Comparison of ENCODE assay signal across 23 cellular contexts in genomic region chr3:53794597-53794996, GRCh38. TPM values are rescaled to one million over a fixed set of nuclear protein-coding genes. Genes with fewer than 3 reads are reported as not detected.
DNase-seq lines count a peak whose midpoint lies in the region; ATAC-seq and TF ChIP-seq lines count a peak whose summit lies in the region.
"Had no signal": no experiment of that assay in that cellular context is flagged by ENCODE, and none has a peak within 500 bp of the region (broad histone marks: within the 10 kb centered on the region; RNA-seq: fewer than 3 reads in every experiment).

No MANE protein-coding gene starts in this region.

- H3K4me2 ChIP-seq in IMR-90 (ENCODE audit: low read depth, low read length), result no peak overlapping the region

- no peak for TF ChIP-seq CTCF in IMR-90 (conservative IDR thresholded peaks at IDR 0.05; ENCODE audit: low read depth, low read length)

- H2BK5ac ChIP-seq in IMR-90 (ENCODE audit: low read depth, low read length, poor library complexity, severe bottlenecking), result no peak overlapping the region

- BruUV-seq in IMR-90 (replicated peaks; lab: Mats Ljungman, UMichigan), result no TSS peak

- no peak overlapping the region for H4K5ac ChIP-seq in IMR-90 (ENCODE audit: low read depth, low read length)

- no peak overlapping the region for H3K27ac ChIP-seq in IMR-90 (ENCODE audit: insufficient read depth, low read length)
- H3K27ac ChIP-seq: heart left ventricle, testis had no signal

- H3K18ac ChIP-seq in IMR-90 (ENCODE audit: low read depth, low read length), result no peak overlapping the region

- no peak overlapping the region for H3K14ac ChIP-seq in IMR-90 (replicated peaks; ENCODE audit: low read depth, low read length)

- TF ChIP-seq RAD21 in IMR-90 (IDR thresholded peaks at IDR 0.05; ENCODE audit: low read length), result no peak

- no peak overlapping the region for H2AK9ac ChIP-seq in IMR-90 (replicated peaks; ENCODE audit: low read depth, low read length, poor library complexity)

- H4K8ac ChIP-seq in IMR-90 (ENCODE audit: low read depth in 2 of 2, low read length in 2 of 2), result no peak overlapping the region

- CTCF ChIA-PET in IMR-90 (lab: Yijun Ruan, JAX), result no interaction called here

- H2BK15ac ChIP-seq in IMR-90 (ENCODE audit: low read depth, low read length), result no peak overlapping the region

- intact Hi-C loops in IMR-90 (cut with micrococcal nuclease), result no loop called here
- intact Hi-C loops in activated CD4-positive, alpha-beta T cell treated with anti-CD3 and anti-CD28 coated beads, Interleukin-2, amount 10 ng/mL, durations not matched to agents 24 days and 14 days (cut with micrococcal nuclease), result no loop called here

- no peaks in the 10 kb centered on the region for H3K9me3 ChIP-seq in IMR-90 (ENCODE audit: control insufficient read depth, insufficient read depth, low read length)
- H3K9me3 ChIP-seq: heart left ventricle, testis had no signal

- H3K9ac ChIP-seq in IMR-90 (ENCODE audit: low read depth, low read length), result no peak overlapping the region

- no peak overlapping the region for H3K56ac ChIP-seq in IMR-90 (ENCODE audit: extremely low read depth, insufficient read depth, low read length)

- H2BK120ac ChIP-seq in IMR-90 (ENCODE audit: low read depth, low read length), result no peak overlapping the region

- no peak overlapping the region for H3K4ac ChIP-seq in IMR-90 (ENCODE audit: low read depth, low read length)

- no peaks in the 10 kb centered on the region for H3K9me1 ChIP-seq in IMR-90 (ENCODE audit: insufficient read depth, low read length)

- POLR2A ChIA-PET in IMR-90 (lab: Charles Lee; ENCODE audit: unreplicated experiment), result no interaction called here

- no peaks in the 10 kb centered on the region for H3K4me1 ChIP-seq in IMR-90 (ENCODE audit: control insufficient read depth, insufficient read depth, low read length)
- H3K4me1 ChIP-seq: testis had no signal

- H3K4me3 Mint-ChIP-seq in activated CD4-positive, alpha-beta T cell treated with anti-CD3 and anti-CD28 coated beads, Interleukin-2, amount 10 ng/mL, durations not matched to agents 24 days and 14 days, result no peak overlapping the region
- H3K4me3 Mint-ChIP-seq: activated naive CD4-positive, alpha-beta T cell treated with anti-CD3 and anti-CD28 coated beads for 36 hours; activated T-cell treated with anti-CD3 and anti-CD28 coated beads, Interleukin-2, amount 50 U/mL, for 4 hours; CD8-positive, alpha-beta memory T cell had no signal

- H4K20me1 ChIP-seq in IMR-90 (ENCODE audit: insufficient read depth, low read length), result no peaks in the 10 kb centered on the region

- H3K4me1 Mint-ChIP-seq in activated CD4-positive, alpha-beta T cell treated with anti-CD3 and anti-CD28 coated beads, Interleukin-2, amount 10 ng/mL, durations not matched to agents 24 days and 14 days, result no peaks in the 10 kb centered on the region
- H3K4me1 Mint-ChIP-seq: CD8-positive, alpha-beta memory T cell had no signal

- peaks cover 11% of the 10 kb centered on the region for H3K27me3 ChIP-seq in IMR-90 (ENCODE audit: control insufficient read depth, insufficient read depth, low read length)
- H3K27me3 ChIP-seq: testis had no signal

- DNase-seq in ELF-1 (ENCODE audit: low read depth, low spot score), result peak; percentile 19
- peak; percentile 49 for DNase-seq in IMR-90
- peak; percentile 13 for DNase-seq in skeletal muscle cell (ENCODE audit: low read depth)
- no peak for DNase-seq in activated CD4-positive, alpha-beta T cell treated with anti-CD3 and anti-CD28 coated beads, Interleukin-2, amount 10 ng/mL, durations not matched to agents 24 days and 14 days
- no peak for DNase-seq in NCI-H2107 treated with DMSO at 0.1 percent for 48 hours (lab: John Stamatoyannopoulos, UW; ENCODE audit: unreplicated experiment)
- DNase-seq in NCI-H446 treated with DMSO at 0.1 percent for 48 hours (lab: John Stamatoyannopoulos, UW), result no peak
- DNase-seq: activated naive CD4-positive, alpha-beta T cell treated with anti-CD3 and anti-CD28 coated beads for 36 hours; activated T-cell treated with anti-CD3 and anti-CD28 coated beads, Interleukin-2, amount 50 U/mL, for 4 hours; AML-193; CD8-positive, alpha-beta memory T cell; effector CD8-positive, alpha-beta T cell; heart left ventricle; Karpas-422; NCI-H1105; NCI-H526; occipital lobe; T-helper 9 cell; testis had no signal

- H3K23ac ChIP-seq in IMR-90 (ENCODE audit: low read depth, low read length), result no peak overlapping the region

- H2AK5ac ChIP-seq in IMR-90 (ENCODE audit: low read depth, low read length), result no peak overlapping the region

- H3K4me3 ChIP-seq in IMR-90 (ENCODE audit: insufficient read depth, low read depth, low read length) (no peak overlapping the region), skeletal muscle cell (ENCODE audit: low read depth, low read length) (no peak overlapping the region)
- H3K4me3 ChIP-seq: heart left ventricle, lung, testis had no signal

- no CpG with 5 or more reads among the region's 3 CpGs for WGBS in IMR-90 (ENCODE audit: extremely low coverage in 2 of 2, insufficient read length in 1 of 2), 2 experiments

- H2AFZ ChIP-seq in IMR-90 (replicated peaks; ENCODE audit: low read length, poor library complexity), result no peak overlapping the region

- no peak for TF ChIP-seq POLR2A in IMR-90 (IDR thresholded peaks at IDR 0.05; ENCODE audit: low read depth, low read length)

- ATAC-seq in IMR-90 (ENCODE audit: low read depth), result peak; percentile 53
- peak; percentile 49 for ATAC-seq in esophagus mucosa
- ATAC-seq: activated CD4-positive, CD25-positive, alpha-beta regulatory T cell treated with anti-CD3 and anti-CD28 coated beads, Interleukin-2, amount 50 U/mL, for 24 hours; activated T-cell treated with anti-CD3 and anti-CD28 coated beads, Interleukin-2, amount 50 U/mL, for 4 hours; heart left ventricle had no signal

- no peak overlapping the region for H2BK20ac ChIP-seq in IMR-90 (ENCODE audit: low read depth, low read length)

- H3K27ac Mint-ChIP-seq in activated CD4-positive, alpha-beta T cell treated with anti-CD3 and anti-CD28 coated beads, Interleukin-2, amount 10 ng/mL, durations not matched to agents 24 days and 14 days, result no peak overlapping the region
- H3K27ac Mint-ChIP-seq: activated naive CD4-positive, alpha-beta T cell treated with anti-CD3 and anti-CD28 coated beads for 36 hours; CD8-positive, alpha-beta memory T cell had no signal

- H4K91ac ChIP-seq in IMR-90 (ENCODE audit: insufficient read depth, low read depth, low read length), result no peak overlapping the region

- H3K36me3 Mint-ChIP-seq in activated CD4-positive, alpha-beta T cell treated with anti-CD3 and anti-CD28 coated beads, Interleukin-2, amount 10 ng/mL, durations not matched to agents 24 days and 14 days (ENCODE audit: low read depth), result no peaks in the 10 kb centered on the region
- H3K36me3 Mint-ChIP-seq: CD8-positive, alpha-beta memory T cell had no signal

- H3K9me3 Mint-ChIP-seq in activated CD4-positive, alpha-beta T cell treated with anti-CD3 and anti-CD28 coated beads, Interleukin-2, amount 10 ng/mL, durations not matched to agents 24 days and 14 days, result no peaks in the 10 kb centered on the region
- H3K9me3 Mint-ChIP-seq: activated naive CD4-positive, alpha-beta T cell treated with anti-CD3 and anti-CD28 coated beads for 36 hours; activated T-cell treated with anti-CD3 and anti-CD28 coated beads, Interleukin-2, amount 50 U/mL, for 4 hours; CD8-positive, alpha-beta memory T cell had no signal

- H3K79me1 ChIP-seq in IMR-90 (ENCODE audit: low read depth in 1 of 2, low read length in 2 of 2), result no peaks in the 10 kb centered on the region

- no peaks in the 10 kb centered on the region for H3K36me3 ChIP-seq in IMR-90 (ENCODE audit: control insufficient read depth, insufficient read depth, low read length)
- H3K36me3 ChIP-seq: heart left ventricle had no signal

- in situ Hi-C loops in IMR-90 (cut with MboI; ENCODE audit: low sequenced_read_pairs), result no loop called here

- dilution Hi-C loops in IMR-90 (cut with HindIII; ENCODE audit: low sequenced_read_pairs, unreplicated experiment), result no loop called here

- peaks cover 10% of the 10 kb centered on the region for H3K27me3 Mint-ChIP-seq in activated CD4-positive, alpha-beta T cell treated with anti-CD3 and anti-CD28 coated beads, Interleukin-2, amount 10 ng/mL, durations not matched to agents 24 days and 14 days

TF ChIP-seq in IMR-90, 13 proteins besides CTCF, POLR2A, EP300 and RAD21 (continues in another document):
- TF ChIP-seq BHLHE40 (IDR thresholded peaks at IDR 0.05; ENCODE audit: low read depth, low read length) (no peak), RCOR1 (IDR thresholded peaks at IDR 0.05; ENCODE audit: insufficient replicate concordance, low read length) (no peak), MAFK (IDR thresholded peaks at IDR 0.05; ENCODE audit: low read depth, low read length) (no peak), FOS (IDR thresholded peaks at IDR 0.05; ENCODE audit: low read depth, low read length) (no peak), SMC3 (IDR thresholded peaks at IDR 0.05; ENCODE audit: low read depth, low read length) (no peak), MXI1 (IDR thresholded peaks at IDR 0.05; ENCODE audit: borderline replicate concordance, low read depth, low read length) (no peak), MAZ (IDR thresholded peaks at IDR 0.05; ENCODE audit: borderline replicate concordance, low read depth, low read length) (no peak), NFE2L2 (IDR thresholded peaks at IDR 0.05; ENCODE audit: low read depth, low read length) (no peak), USF2 (IDR thresholded peaks at IDR 0.05; ENCODE audit: low read depth, low read length) (no peak)

RNA-seq across cellular contexts. Expression of gene CHDH, which starts 51.6 kb away (rescaled TPM):
- total RNA-seq in IMR-90 (2012; rRNA removed) (under 0.01 and 0.28 TPM in 2 replicates), esophagus mucosa (1.6 TPM)
- 0.07 and 0.19 TPM in 2 replicates for polyA plus RNA-seq in IMR-90 (2012; rRNA removed)
- 0.02 and 0.08 TPM in 2 replicates for polyA plus RNA-seq in IMR-90 (2012; cell fraction: cytosol; rRNA removed)
- polyA plus RNA-seq in IMR-90 (2012; cell fraction: nucleus; rRNA removed; ENCODE audit: low replicate concordance), result 0.23 and 0.29 TPM in 2 replicates
- 0.62 and 0.75 TPM in 2 replicates for total RNA-seq in activated CD4-positive, alpha-beta T cell treated with anti-CD3 and anti-CD28 coated beads, Interleukin-2, amount 10 ng/mL, durations not matched to agents 24 days and 14 days
- total RNA-seq: HT1080, RPMI7951 had no signal
- polyA plus RNA-seq: CD8-positive, alpha-beta memory T cell had no signal

RNA-seq across cellular contexts. Expression of gene IL17RB, which starts 51.8 kb away (rescaled TPM):
- under 0.01 TPM in 1 of 2 replicates, not detected in the other for total RNA-seq in IMR-90 (2012; rRNA removed)
- polyA plus RNA-seq in IMR-90 (2012; rRNA removed), result 0.09 TPM in 1 of 2 replicates, not detected in the other
- polyA plus RNA-seq in IMR-90 (2012; cell fraction: cytosol; rRNA removed), result 0.03 TPM in 1 of 2 replicates, not detected in the other
- polyA plus RNA-seq in IMR-90 (2012; cell fraction: nucleus; rRNA removed; ENCODE audit: low replicate concordance), result 0.12 and 0.25 TPM in 2 replicates
- total RNA-seq in esophagus mucosa, result 0.20 TPM
- 1.3 and 2.2 TPM in 2 replicates for total RNA-seq in activated CD4-positive, alpha-beta T cell treated with anti-CD3 and anti-CD28 coated beads, Interleukin-2, amount 10 ng/mL, durations not matched to agents 24 days and 14 days
- total RNA-seq: HT1080, RPMI7951 had no signal

Comparison
In these comparisons a context has a peak if more than half of its experiments do, and no peak if none do; other contexts are left out.
1. DNase-seq: peak in ELF-1 (single experiment), IMR-90 (single experiment) and skeletal muscle cell (single experiment); none in activated CD4-positive, alpha-beta T cell treated with anti-CD3 and anti-CD28 coated beads, Interleukin-2, amount 10 ng/mL, durations not matched to agents 24 days and 14 days (single experiment), NCI-H2107 treated with DMSO at 0.1 percent for 48 hours (single experiment) and NCI-H446 treated with DMSO at 0.1 percent for 48 hours (single experiment).